In the genomic region with DNA sequence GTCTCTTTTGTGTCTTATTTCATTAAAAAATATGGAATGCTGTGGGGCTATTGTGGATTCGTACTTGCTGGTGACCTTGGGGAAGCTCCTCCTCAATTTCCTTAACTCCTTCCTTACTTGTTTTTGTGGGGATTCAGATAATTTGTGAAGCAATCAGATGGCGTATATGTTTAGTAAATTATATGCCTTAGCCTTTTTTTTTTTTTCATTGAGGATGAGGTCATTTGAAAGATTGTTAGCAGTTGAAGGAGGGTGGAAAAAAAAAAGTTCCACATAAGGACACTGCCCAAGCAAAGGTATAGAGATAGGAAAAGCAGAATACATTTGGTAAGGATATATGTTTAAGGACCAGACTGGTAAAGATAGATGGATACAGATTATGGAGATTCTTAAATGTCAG, we compare ENCODE assay signal across 1 cellular context.
TF ChIP-seq lines count a peak whose summit lies in the region.

No MANE protein-coding gene starts in this region.

TF ChIP-seq in GM23338, 12 proteins besides CTCF, POLR2A, EP300 and RAD21:
- TF ChIP-seq ZNF114 (CRISPR knock-in tag; IDR thresholded peaks at IDR 0.05) (no peak), STAT1 (IDR thresholded peaks at IDR 0.05; ENCODE audit: unreplicated experiment) (no peak), EZH2 (IDR thresholded peaks at IDR 0.05; ENCODE audit: low read depth, unreplicated experiment) (no peak), ZNF331 (CRISPR knock-in tag; IDR thresholded peaks at IDR 0.05; ENCODE audit: low read depth) (no peak), NANOG (IDR thresholded peaks at IDR 0.05; ENCODE audit: borderline replicate concordance) (no peak), CREB1 (CRISPR knock-in tag; IDR thresholded peaks at IDR 0.05; ENCODE audit: low read depth) (no peak), JUNB (IDR thresholded peaks at IDR 0.05; ENCODE audit: unreplicated experiment) (no peak)
- TF ChIP-seq, protein P1, sequence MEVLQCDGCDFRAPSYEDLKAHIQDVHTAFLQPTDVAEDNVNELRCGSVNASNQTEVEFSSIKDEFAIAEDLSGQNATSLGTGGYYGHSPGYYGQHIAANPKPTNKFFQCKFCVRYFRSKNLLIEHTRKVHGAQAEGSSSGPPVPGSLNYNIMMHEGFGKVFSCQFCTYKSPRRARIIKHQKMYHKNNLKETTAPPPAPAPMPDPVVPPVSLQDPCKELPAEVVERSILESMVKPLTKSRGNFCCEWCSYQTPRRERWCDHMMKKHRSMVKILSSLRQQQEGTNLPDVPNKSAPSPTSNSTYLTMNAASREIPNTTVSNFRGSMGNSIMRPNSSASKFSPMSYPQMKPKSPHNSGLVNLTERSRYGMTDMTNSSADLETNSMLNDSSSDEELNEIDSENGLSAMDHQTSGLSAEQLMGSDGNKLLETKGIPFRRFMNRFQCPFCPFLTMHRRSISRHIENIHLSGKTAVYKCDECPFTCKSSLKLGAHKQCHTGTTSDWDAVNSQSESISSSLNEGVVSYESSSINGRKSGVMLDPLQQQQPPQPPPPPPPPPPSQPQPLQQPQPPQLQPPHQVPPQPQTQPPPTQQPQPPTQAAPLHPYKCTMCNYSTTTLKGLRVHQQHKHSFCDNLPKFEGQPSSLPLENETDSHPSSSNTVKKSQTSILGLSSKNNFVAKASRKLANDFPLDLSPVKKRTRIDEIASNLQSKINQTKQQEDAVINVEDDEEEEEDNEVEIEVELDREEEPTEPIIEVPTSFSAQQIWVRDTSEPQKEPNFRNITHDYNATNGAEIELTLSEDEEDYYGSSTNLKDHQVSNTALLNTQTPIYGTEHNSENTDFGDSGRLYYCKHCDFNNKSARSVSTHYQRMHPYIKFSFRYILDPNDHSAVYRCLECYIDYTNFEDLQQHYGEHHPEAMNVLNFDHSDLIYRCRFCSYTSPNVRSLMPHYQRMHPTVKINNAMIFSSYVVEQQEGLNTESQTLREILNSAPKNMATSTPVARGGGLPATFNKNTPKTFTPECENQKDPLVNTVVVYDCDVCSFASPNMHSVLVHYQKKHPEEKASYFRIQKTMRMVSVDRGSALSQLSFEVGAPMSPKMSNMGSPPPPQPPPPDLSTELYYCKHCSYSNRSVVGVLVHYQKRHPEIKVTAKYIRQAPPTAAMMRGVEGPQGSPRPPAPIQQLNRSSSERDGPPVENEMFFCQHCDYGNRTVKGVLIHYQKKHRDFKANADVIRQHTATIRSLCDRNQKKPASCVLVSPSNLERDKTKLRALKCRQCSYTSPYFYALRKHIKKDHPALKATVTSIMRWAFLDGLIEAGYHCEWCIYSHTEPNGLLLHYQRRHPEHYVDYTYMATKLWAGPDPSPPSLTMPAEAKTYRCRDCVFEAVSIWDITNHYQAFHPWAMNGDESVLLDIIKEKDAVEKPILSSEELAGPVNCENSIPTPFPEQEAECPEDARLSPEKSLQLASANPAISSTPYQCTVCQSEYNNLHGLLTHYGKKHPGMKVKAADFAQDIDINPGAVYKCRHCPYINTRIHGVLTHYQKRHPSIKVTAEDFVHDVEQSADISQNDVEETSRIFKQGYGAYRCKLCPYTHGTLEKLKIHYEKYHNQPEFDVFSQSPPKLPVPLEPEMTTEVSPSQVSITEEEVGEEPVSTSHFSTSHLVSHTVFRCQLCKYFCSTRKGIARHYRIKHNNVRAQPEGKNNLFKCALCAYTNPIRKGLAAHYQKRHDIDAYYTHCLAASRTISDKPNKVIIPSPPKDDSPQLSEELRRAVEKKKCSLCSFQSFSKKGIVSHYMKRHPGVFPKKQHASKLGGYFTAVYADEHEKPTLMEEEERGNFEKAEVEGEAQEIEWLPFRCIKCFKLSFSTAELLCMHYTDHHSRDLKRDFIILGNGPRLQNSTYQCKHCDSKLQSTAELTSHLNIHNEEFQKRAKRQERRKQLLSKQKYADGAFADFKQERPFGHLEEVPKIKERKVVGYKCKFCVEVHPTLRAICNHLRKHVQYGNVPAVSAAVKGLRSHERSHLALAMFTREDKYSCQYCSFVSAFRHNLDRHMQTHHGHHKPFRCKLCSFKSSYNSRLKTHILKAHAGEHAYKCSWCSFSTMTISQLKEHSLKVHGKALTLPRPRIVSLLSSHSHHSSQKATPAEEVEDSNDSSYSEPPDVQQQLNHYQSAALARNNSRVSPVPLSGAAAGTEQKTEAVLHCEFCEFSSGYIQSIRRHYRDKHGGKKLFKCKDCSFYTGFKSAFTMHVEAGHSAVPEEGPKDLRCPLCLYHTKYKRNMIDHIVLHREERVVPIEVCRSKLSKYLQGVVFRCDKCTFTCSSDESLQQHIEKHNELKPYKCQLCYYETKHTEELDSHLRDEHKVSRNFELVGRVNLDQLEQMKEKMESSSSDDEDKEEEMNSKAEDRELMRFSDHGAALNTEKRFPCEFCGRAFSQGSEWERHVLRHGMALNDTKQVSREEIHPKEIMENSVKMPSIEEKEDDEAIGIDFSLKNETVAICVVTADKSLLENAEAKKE (CRISPR knock-in tag; IDR thresholded peaks at IDR 0.05), result no peak
- TF ChIP-seq, protein P2, sequence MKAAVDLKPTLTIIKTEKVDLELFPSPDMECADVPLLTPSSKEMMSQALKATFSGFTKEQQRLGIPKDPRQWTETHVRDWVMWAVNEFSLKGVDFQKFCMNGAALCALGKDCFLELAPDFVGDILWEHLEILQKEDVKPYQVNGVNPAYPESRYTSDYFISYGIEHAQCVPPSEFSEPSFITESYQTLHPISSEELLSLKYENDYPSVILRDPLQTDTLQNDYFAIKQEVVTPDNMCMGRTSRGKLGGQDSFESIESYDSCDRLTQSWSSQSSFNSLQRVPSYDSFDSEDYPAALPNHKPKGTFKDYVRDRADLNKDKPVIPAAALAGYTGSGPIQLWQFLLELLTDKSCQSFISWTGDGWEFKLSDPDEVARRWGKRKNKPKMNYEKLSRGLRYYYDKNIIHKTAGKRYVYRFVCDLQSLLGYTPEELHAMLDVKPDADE (IDR thresholded peaks at IDR 0.05), result no peak
TF ChIP-seq in GM23338: peak in this region for 0.
